19 cellular contexts compared by ENCODE assay signal in genomic region chr2:165182029-165182428, GRCh38. TPM values are rescaled to one million over a fixed set of nuclear protein-coding genes. Genes with fewer than 3 reads are reported as not detected.
DNase-seq lines count a peak whose midpoint lies in the region; ATAC-seq and TF ChIP-seq lines count a peak whose summit lies in the region.
"Had no signal": no experiment of that assay in that cellular context is flagged by ENCODE, and none has a peak within 500 bp of the region (broad histone marks: within the 10 kb centered on the region; RNA-seq: fewer than 3 reads in every experiment).

No MANE protein-coding gene starts in this region.

- no peaks in the 10 kb centered on the region for H3K36me3 Mint-ChIP-seq in activated T-cell treated with anti-CD3 and anti-CD28 coated beads, Interleukin-2, amount 50 U/mL, for 72 hours (ENCODE audit: insufficient read depth in 2 of 2)
- no peaks in the 10 kb centered on the region for H3K36me3 Mint-ChIP-seq in activated T-cell treated with anti-CD3 and anti-CD28 coated beads, Interleukin-2, amount 50 U/mL, for 4 hours (ENCODE audit: insufficient read depth)
- no peaks in the 10 kb centered on the region for H3K36me3 Mint-ChIP-seq in stimulated activated effector memory CD8-positive, alpha-beta T cell treated with anti-CD3 and anti-CD28 coated beads, Interleukin-12 subunit alpha, Interleukin-12 subunit beta, amount 100 ng/mL, for 72 hours
- H3K36me3 Mint-ChIP-seq: CD8-positive, alpha-beta memory T cell had no signal

- ATAC-seq in activated T-cell treated with anti-CD3 and anti-CD28 coated beads, Interleukin-2, amount 50 U/mL, for 72 hours (replicated peaks in 1 of 2), result peak; percentile 68 to 69
- ATAC-seq in activated T-cell treated with anti-CD3 and anti-CD28 coated beads, Interleukin-2, amount 50 U/mL, for 4 hours, result no peak
- ATAC-seq in HG02870 (IDR thresholded peaks at IDR 0.05; ENCODE audit: unreplicated experiment) (peak; percentile 49), HG03439 (IDR thresholded peaks at IDR 0.05; ENCODE audit: unreplicated experiment) (peak; percentile 59), GM18907 (IDR thresholded peaks at IDR 0.05; ENCODE audit: unreplicated experiment) (no peak)
- peak; percentile 42 for ATAC-seq in stimulated activated effector memory CD8-positive, alpha-beta T cell treated with anti-CD3 and anti-CD28 coated beads, Interleukin-12 subunit alpha, Interleukin-12 subunit beta, amount 100 ng/mL, for 72 hours
- ATAC-seq: HCT116 had no signal

- peaks cover 7% of the 10 kb centered on the region for H3K27me3 Mint-ChIP-seq in activated T-cell treated with anti-CD3 and anti-CD28 coated beads, Interleukin-2, amount 50 U/mL, for 72 hours (ENCODE audit: low read depth)
- no peaks in the 10 kb centered on the region for H3K27me3 Mint-ChIP-seq in activated T-cell treated with anti-CD3 and anti-CD28 coated beads, Interleukin-2, amount 50 U/mL, for 4 hours (ENCODE audit: low read depth)
- H3K27me3 Mint-ChIP-seq: CD8-positive, alpha-beta memory T cell had no signal

- TF ChIP-seq CTCF in brain microvascular endothelial cell (IDR thresholded peaks at IDR 0.05; ENCODE audit: low read depth, low read length, missing control alignments), result no peak

- peaks cover 5% of the 10 kb centered on the region for H3K4me1 Mint-ChIP-seq in activated T-cell treated with anti-CD3 and anti-CD28 coated beads, Interleukin-2, amount 50 U/mL, for 72 hours (ENCODE audit: low read depth)
- no peaks in the 10 kb centered on the region for H3K4me1 Mint-ChIP-seq in activated T-cell treated with anti-CD3 and anti-CD28 coated beads, Interleukin-2, amount 50 U/mL, for 4 hours (ENCODE audit: low read depth)
- H3K4me1 Mint-ChIP-seq in stimulated activated effector memory CD8-positive, alpha-beta T cell treated with anti-CD3 and anti-CD28 coated beads, Interleukin-12 subunit alpha, Interleukin-12 subunit beta, amount 100 ng/mL, for 72 hours, result no peaks in the 10 kb centered on the region
- H3K4me1 Mint-ChIP-seq: CD8-positive, alpha-beta memory T cell had no signal

- no peak overlapping the region for H3K27ac Mint-ChIP-seq in activated T-cell treated with anti-CD3 and anti-CD28 coated beads, Interleukin-2, amount 50 U/mL, for 72 hours
- H3K27ac Mint-ChIP-seq in stimulated activated effector memory CD8-positive, alpha-beta T cell treated with anti-CD3 and anti-CD28 coated beads, Interleukin-12 subunit alpha, Interleukin-12 subunit beta, amount 100 ng/mL, for 72 hours, result no peak overlapping the region
- H3K27ac Mint-ChIP-seq: CD8-positive, alpha-beta memory T cell had no signal

- H3K27me3 ChIP-seq in brain microvascular endothelial cell (replicated peaks), result no peaks in the 10 kb centered on the region
- H3K27me3 ChIP-seq: BLaER1 had no signal

- H3K36me3 ChIP-seq in brain microvascular endothelial cell (replicated peaks), result no peaks in the 10 kb centered on the region
- H3K36me3 ChIP-seq: BLaER1 had no signal

- H3K27ac ChIP-seq in brain microvascular endothelial cell, result no peak overlapping the region
- H3K27ac ChIP-seq: BLaER1, GM23248 had no signal

- in situ Hi-C loops in brain microvascular endothelial cell (cut with HindIII; ENCODE audit: low pct_ligation_motif_present, low sequenced_read_pairs), result no loop called here

- H3K4me3 Mint-ChIP-seq in activated T-cell treated with anti-CD3 and anti-CD28 coated beads, Interleukin-2, amount 50 U/mL, for 72 hours, result no peak overlapping the region
- H3K4me3 Mint-ChIP-seq in activated T-cell treated with anti-CD3 and anti-CD28 coated beads, Interleukin-2, amount 50 U/mL, for 4 hours, result no peak overlapping the region
- H3K4me3 Mint-ChIP-seq in stimulated activated effector memory CD8-positive, alpha-beta T cell treated with anti-CD3 and anti-CD28 coated beads, Interleukin-12 subunit alpha, Interleukin-12 subunit beta, amount 100 ng/mL, for 72 hours, result no peak overlapping the region
- H3K4me3 Mint-ChIP-seq: CD8-positive, alpha-beta memory T cell had no signal

- peak in 1 of 2 donors; percentile 1 for DNase-seq in activated T-cell treated with anti-CD3 and anti-CD28 coated beads, Interleukin-2, amount 50 U/mL, for 72 hours
- no peak for DNase-seq in activated T-cell treated with anti-CD3 and anti-CD28 coated beads, Interleukin-2, amount 50 U/mL, for 4 hours
- no peak for DNase-seq in stimulated activated effector memory CD8-positive, alpha-beta T cell treated with anti-CD3 and anti-CD28 coated beads, Interleukin-12 subunit alpha, Interleukin-12 subunit beta, amount 100 ng/mL, for 72 hours (ENCODE audit: low spot score in 2 of 2)
- DNase-seq in UCSD-AML1 (lab: John Stamatoyannopoulos, UW; ENCODE audit: unreplicated experiment) (no peak), brain microvascular endothelial cell (no peak)
- DNase-seq: 8988T; AML-193; Caco-2; CD8-positive, alpha-beta memory T cell; GM23248; IMR-90; Kasumi-1; KBM-7 had no signal

- peaks cover 0 to 3% of the 10 kb centered on the region in 2 donors for H3K9me3 Mint-ChIP-seq in activated T-cell treated with anti-CD3 and anti-CD28 coated beads, Interleukin-2, amount 50 U/mL, for 72 hours
- no peaks in the 10 kb centered on the region for H3K9me3 Mint-ChIP-seq in activated T-cell treated with anti-CD3 and anti-CD28 coated beads, Interleukin-2, amount 50 U/mL, for 4 hours
- no peaks in the 10 kb centered on the region for H3K9me3 Mint-ChIP-seq in stimulated activated effector memory CD8-positive, alpha-beta T cell treated with anti-CD3 and anti-CD28 coated beads, Interleukin-12 subunit alpha, Interleukin-12 subunit beta, amount 100 ng/mL, for 72 hours

- H3K4me3 ChIP-seq in brain microvascular endothelial cell (ENCODE audit: low read depth, low read length), result no peak overlapping the region
- H3K4me3 ChIP-seq: BLaER1, GM23248 had no signal

RNA-seq across cellular contexts. Expression of gene SCN3A, which starts 21.8 kb away (rescaled TPM):
- under 1 TPM in 1 of 2 donors, not detected in 1; 0.24 TPM for total RNA-seq in activated T-cell treated with anti-CD3 and anti-CD28 coated beads, Interleukin-2, amount 50 U/mL, for 72 hours
- not detected for total RNA-seq in activated T-cell treated with anti-CD3 and anti-CD28 coated beads, Interleukin-2, amount 50 U/mL, for 4 hours
- total RNA-seq: Caco-2; CD8-positive, alpha-beta memory T cell; HT-29 had no signal

RNA-seq across cellular contexts. Expression of gene SCN2A, which starts 57.2 kb away (rescaled TPM):
- under 1 TPM in 1 of 2 donors, not detected in 1; 0.12 TPM for total RNA-seq in activated T-cell treated with anti-CD3 and anti-CD28 coated beads, Interleukin-2, amount 50 U/mL, for 72 hours
- total RNA-seq in activated T-cell treated with anti-CD3 and anti-CD28 coated beads, Interleukin-2, amount 50 U/mL, for 4 hours, result under 1 TPM in 1 of 3 donors, not detected in 2; 0.05 TPM
- total RNA-seq: Caco-2; CD8-positive, alpha-beta memory T cell; HT-29 had no signal

Comparison
In these comparisons a context has a peak if more than half of its experiments do, and no peak if none do; other contexts are left out.
1. ATAC-seq: peak in activated T-cell treated with anti-CD3 and anti-CD28 coated beads, Interleukin-2, amount 50 U/mL, for 72 hours (2 of 2), HG02870 (single experiment), HG03439 (single experiment) and stimulated activated effector memory CD8-positive, alpha-beta T cell treated with anti-CD3 and anti-CD28 coated beads, Interleukin-12 subunit alpha, Interleukin-12 subunit beta, amount 100 ng/mL, for 72 hours (single experiment); none in activated T-cell treated with anti-CD3 and anti-CD28 coated beads, Interleukin-2, amount 50 U/mL, for 4 hours (0 of 2) and GM18907 (single experiment).